ENCODE assay signal across 7 cellular contexts in genomic region chr4:69242562-69243245, GRCh38. TPM values are rescaled to one million over a fixed set of nuclear protein-coding genes. Genes with fewer than 3 reads are reported as not detected.
"Had no signal": no experiment of that assay in that cellular context is flagged by ENCODE, and none has a peak within 500 bp of the region (broad histone marks: within the 10 kb centered on the region; RNA-seq: fewer than 3 reads in every experiment).

No MANE protein-coding gene starts in this region.

RNA-seq across cellular contexts. Expression of gene UGT2B11, which starts 28.2 kb away (rescaled TPM):
- total RNA-seq: LHCN-M2, MCF 10A, PC-9, Right ventricle myocardium inferior, RPMI7951, SJCRH30, SK-MEL-5 had no signal

RNA-seq across cellular contexts. Expression of gene UGT2B28, which starts 37.6 kb away (rescaled TPM):
- total RNA-seq: LHCN-M2, MCF 10A, PC-9, Right ventricle myocardium inferior, RPMI7951, SJCRH30, SK-MEL-5 had no signal
